Comparison of ENCODE assay signal across 35 cellular contexts in the genomic region with DNA sequence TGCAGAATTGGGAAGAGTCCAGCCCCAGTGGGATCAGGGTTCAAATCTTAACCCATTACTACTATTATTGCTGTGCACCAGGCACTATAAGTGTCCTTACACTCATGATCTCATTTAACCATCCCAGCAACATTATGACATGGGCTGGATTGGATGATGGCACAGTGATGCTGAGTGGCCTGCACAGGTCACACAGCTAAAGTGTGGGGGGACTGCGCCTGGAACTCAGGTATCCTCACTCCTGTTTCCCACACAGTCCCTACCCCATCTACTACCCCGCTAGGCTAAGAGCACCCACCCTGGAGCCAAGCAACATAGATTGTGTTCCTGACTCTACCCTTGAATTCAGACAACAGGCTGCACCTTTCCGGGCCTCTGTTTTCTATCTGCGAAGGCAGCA. TPM values are rescaled to one million over a fixed set of nuclear protein-coding genes. Genes with fewer than 3 reads are reported as not detected.
"Had no signal": no experiment of that assay in that cellular context is flagged by ENCODE, and none has a peak within 500 bp of the region (broad histone marks: within the 10 kb centered on the region; RNA-seq: fewer than 3 reads in every experiment).

No MANE protein-coding gene starts in this region.

- H3K27me3 Mint-ChIP-seq: activated CD4-positive, alpha-beta memory T cell treated with anti-CD3 and anti-CD28 coated beads, Interleukin-2, amount 10 ng/mL, durations not matched to agents 7 days and 5 days; activated CD8-positive, alpha-beta memory T cell treated with anti-CD3 and anti-CD28 coated beads, Interleukin-2, amount 10 ng/mL, durations not matched to agents 7 days and 5 days had no signal

- H3K4me3 Mint-ChIP-seq: activated CD4-positive, alpha-beta memory T cell treated with anti-CD3 and anti-CD28 coated beads, Interleukin-2, amount 10 ng/mL, durations not matched to agents 7 days and 5 days; activated CD8-positive, alpha-beta memory T cell treated with anti-CD3 and anti-CD28 coated beads, Interleukin-2, amount 10 ng/mL, durations not matched to agents 7 days and 5 days; activated naive CD4-positive, alpha-beta T cell treated with anti-CD3 and anti-CD28 coated beads, Interleukin-2, amount 50 U/mL, for 24 hours; activated naive CD8-positive, alpha-beta T cell treated with anti-CD3 and anti-CD28 coated beads, Interleukin-2, amount 10 ng/mL, durations not matched to agents 7 days and 5 days; activated T-cell treated with anti-CD3 and anti-CD28 coated beads, Interleukin-2, amount 50 U/mL, for 72 hours had no signal

- H3K9me3 Mint-ChIP-seq: activated CD4-positive, alpha-beta memory T cell treated with anti-CD3 and anti-CD28 coated beads, Interleukin-2, amount 10 ng/mL, durations not matched to agents 7 days and 5 days; activated naive CD4-positive, alpha-beta T cell treated with anti-CD3 and anti-CD28 coated beads, Interleukin-2, amount 50 U/mL, for 24 hours; activated naive CD8-positive, alpha-beta T cell treated with anti-CD3 and anti-CD28 coated beads, Interleukin-2, amount 10 ng/mL, durations not matched to agents 7 days and 5 days; activated T-helper 2 cell treated with anti-CD3 and anti-CD28 coated beads, Interferon-gamma antibody, Interleukin-2, Interleukin-4, amounts not matched to agents 10 μg/mL and 5 μg/mL and 100 μg/mL, durations not matched to agents 14 hours and 24 hours and 36 hours had no signal

- H3K4me3 ChIP-seq: ascending aorta, body of pancreas, breast epithelium, MG63 had no signal

- ATAC-seq: activated CD8-positive, alpha-beta memory T cell treated with anti-CD3 and anti-CD28 coated beads, Interleukin-2, amount 10 ng/mL, durations not matched to agents 7 days and 5 days; activated T-cell treated with anti-CD3 and anti-CD28 coated beads, Interleukin-2, amount 50 U/mL, for 72 hours; body of pancreas; Panc1 had no signal

- H3K36me3 ChIP-seq: ascending aorta, breast epithelium, WERI-Rb-1 had no signal

- DNase-seq: activated CD4-positive, alpha-beta memory T cell treated with anti-CD3 and anti-CD28 coated beads, Interleukin-2, amount 10 ng/mL, durations not matched to agents 7 days and 5 days; activated CD4-positive, alpha-beta T cell treated with anti-CD3 and anti-CD28 coated beads for 1 hour; activated CD4-positive, alpha-beta T cell treated with anti-CD3 and anti-CD28 coated beads for 48 hours; activated CD4-positive, CD25-positive, alpha-beta regulatory T cell; activated CD8-positive, alpha-beta memory T cell treated with anti-CD3 and anti-CD28 coated beads for 24 hours; activated CD8-positive, alpha-beta memory T cell treated with anti-CD3 and anti-CD28 coated beads, Interleukin-2, amount 10 ng/mL, durations not matched to agents 7 days and 5 days; activated gamma-delta T cell; activated naive CD4-positive, alpha-beta T cell treated with Interleukin-2 at 50 U/mL for 16 hours; activated naive CD8-positive, alpha-beta T cell treated with anti-CD3 and anti-CD28 coated beads, Interleukin-2, amount 10 ng/mL, durations not matched to agents 7 days and 5 days; activated T-cell treated with anti-CD3 and anti-CD28 coated beads, Interleukin-2, amount 50 U/mL, for 1 hour; activated T-cell treated with anti-CD3 and anti-CD28 coated beads, Interleukin-2, amount 50 U/mL, for 72 hours; amygdala; body of pancreas; caudate nucleus; Kasumi-1; KG1; MG63; NCI-H1048; NCI-H1105 treated with DMSO at 0.1 percent for 48 hours; NCI-H1436; NCI-H1694; NCI-H1930; NCI-H2081 treated with DMSO at 0.1 percent for 48 hours; NCI-H345; NCI-H524 treated with DMSO at 0.1 percent for 48 hours; SIG-M5; T1000; WERI-Rb-1 had no signal

- H3K4me1 Mint-ChIP-seq: activated CD4-positive, alpha-beta memory T cell treated with anti-CD3 and anti-CD28 coated beads, Interleukin-2, amount 10 ng/mL, durations not matched to agents 7 days and 5 days; activated CD8-positive, alpha-beta memory T cell treated with anti-CD3 and anti-CD28 coated beads, Interleukin-2, amount 10 ng/mL, durations not matched to agents 7 days and 5 days; activated naive CD4-positive, alpha-beta T cell treated with anti-CD3 and anti-CD28 coated beads, Interleukin-2, amount 50 U/mL, for 24 hours; activated naive CD8-positive, alpha-beta T cell treated with anti-CD3 and anti-CD28 coated beads, Interleukin-2, amount 10 ng/mL, durations not matched to agents 7 days and 5 days had no signal

- H3K4me1 ChIP-seq: ascending aorta, body of pancreas, breast epithelium had no signal

- H3K27ac Mint-ChIP-seq: activated CD4-positive, alpha-beta memory T cell treated with anti-CD3 and anti-CD28 coated beads, Interleukin-2, amount 10 ng/mL, durations not matched to agents 7 days and 5 days; activated CD8-positive, alpha-beta memory T cell treated with anti-CD3 and anti-CD28 coated beads, Interleukin-2, amount 10 ng/mL, durations not matched to agents 7 days and 5 days; activated naive CD4-positive, alpha-beta T cell treated with anti-CD3 and anti-CD28 coated beads, Interleukin-2, amount 50 U/mL, for 24 hours; activated naive CD8-positive, alpha-beta T cell treated with anti-CD3 and anti-CD28 coated beads, Interleukin-2, amount 10 ng/mL, durations not matched to agents 7 days and 5 days; activated T-cell treated with anti-CD3 and anti-CD28 coated beads, Interleukin-2, amount 50 U/mL, for 72 hours; activated T-helper 2 cell treated with anti-CD3 and anti-CD28 coated beads, Interferon-gamma antibody, Interleukin-2, Interleukin-4, amounts not matched to agents 10 μg/mL and 5 μg/mL and 100 μg/mL, durations not matched to agents 14 hours and 24 hours and 36 hours had no signal

- H3K9me3 ChIP-seq: ascending aorta, body of pancreas, breast epithelium, MG63 had no signal

- H3K27me3 ChIP-seq: ascending aorta, body of pancreas, breast epithelium, MG63 had no signal

- H3K27ac ChIP-seq: ascending aorta, body of pancreas, breast epithelium, WERI-Rb-1 had no signal

- H3K36me3 Mint-ChIP-seq: activated CD8-positive, alpha-beta memory T cell treated with anti-CD3 and anti-CD28 coated beads, Interleukin-2, amount 10 ng/mL, durations not matched to agents 7 days and 5 days; activated naive CD4-positive, alpha-beta T cell treated with anti-CD3 and anti-CD28 coated beads, Interleukin-2, amount 50 U/mL, for 24 hours; activated naive CD8-positive, alpha-beta T cell treated with anti-CD3 and anti-CD28 coated beads, Interleukin-2, amount 10 ng/mL, durations not matched to agents 7 days and 5 days had no signal

RNA-seq across cellular contexts. Expression of a gene that starts 16.0 kb away (rescaled TPM):
- total RNA-seq: activated CD4-positive, alpha-beta memory T cell treated with anti-CD3 and anti-CD28 coated beads, Interleukin-2, amount 10 ng/mL, durations not matched to agents 7 days and 5 days; activated naive CD8-positive, alpha-beta T cell treated with anti-CD3 and anti-CD28 coated beads, Interleukin-2, amount 10 ng/mL, durations not matched to agents 7 days and 5 days; T-helper 1 cell treated with Interleukin-12 subunit alpha and Interleukin-12 subunit beta and Interleukin-4 antibody, amounts not matched to agents 30 ng/mL and 1 ng/mL, for 36 hours; T-helper 2 cell treated with Interferon-gamma antibody and Interleukin-4, amounts not matched to agents 100 ng/mL and 5 ng/mL, for 36 hours had no signal
